Comparison of ENCODE assay signal across 16 cellular contexts in genomic region chr15:98581715-98582114, GRCh38.
DNase-seq lines count a peak whose midpoint lies in the region; ATAC-seq, FAIRE-seq and TF ChIP-seq lines count a peak whose summit lies in the region.
"Had no signal": no experiment of that assay in that cellular context is flagged by ENCODE, and none has a peak within 500 bp of the region (broad histone marks: within the 10 kb centered on the region; RNA-seq: fewer than 3 reads in every experiment).

No MANE protein-coding gene starts in this region.

- no peaks in the 10 kb centered on the region for H3K4me1 ChIP-seq in Loucy (ENCODE audit: insufficient read depth, low read length, poor library complexity, severe bottlenecking)
- H3K4me1 ChIP-seq in neural progenitor cell: peaks cover 5% of the 10 kb centered on the region

- peak; percentile 96 for FAIRE-seq in G401.6 (lab: Jason Lieb, UNC)

- H3K9me3 Mint-ChIP-seq in neural progenitor cell: no peaks in the 10 kb centered on the region

- no peak for ATAC-seq in HG03378 (IDR thresholded peaks at IDR 0.05; ENCODE audit: unreplicated experiment)
- ATAC-seq in HG03469 (IDR thresholded peaks at IDR 0.05; ENCODE audit: unreplicated experiment): no peak
- ATAC-seq: left ventricle myocardium superior had no signal

- DNase-seq in cerebellar cortex (ENCODE audit: low spot score) (peak; percentile 23), neural progenitor cell (ENCODE audit: low spot score) (no peak), NOMO-1 treated with DMSO at 0.1 percent for 48 hours (lab: John Stamatoyannopoulos, UW; ENCODE audit: unreplicated experiment) (no peak), SKM-1 (lab: John Stamatoyannopoulos, UW; ENCODE audit: unreplicated experiment) (no peak)
- DNase-seq: activated CD4-positive, alpha-beta T cell treated with anti-CD3 and anti-CD28 coated beads, Interleukin-2, amount 10 ng/mL, durations not matched to agents 7 days and 5 days; dermis blood vessel endothelial cell; GDM1; hypothalamus; left ventricle myocardium superior; NCI-H345; T-helper 9 cell had no signal

- H3K27me3 ChIP-seq in Loucy (ENCODE audit: insufficient read depth, low read length, poor library complexity, severe bottlenecking) (peaks cover 24% of the 10 kb centered on the region), neural progenitor cell (no peaks in the 10 kb centered on the region)

- H3K79me2 ChIP-seq in Loucy (ENCODE audit: insufficient read depth, low read length) (no peaks in the 10 kb centered on the region), neural progenitor cell (ENCODE audit: low read depth) (no peaks in the 10 kb centered on the region)

- H3K4me2 ChIP-seq in Loucy (ENCODE audit: low read depth, low read length, poor library complexity, severe bottlenecking) (no peak overlapping the region), neural progenitor cell (no peak overlapping the region)

- H2AFZ ChIP-seq in Loucy (ENCODE audit: low read length) (no peak overlapping the region), neural progenitor cell (replicated peaks) (no peak overlapping the region)

- H4K20me1 ChIP-seq in Loucy (ENCODE audit: insufficient read depth, low read length, poor library complexity, severe bottlenecking) (no peaks in the 10 kb centered on the region), neural progenitor cell (ENCODE audit: low read depth) (no peaks in the 10 kb centered on the region)

- no peak overlapping the region for H3K27ac ChIP-seq in neural progenitor cell
- H3K27ac ChIP-seq: skin epidermis had no signal

- no peak overlapping the region for H3K4me3 Mint-ChIP-seq in neural progenitor cell
- H3K4me3 Mint-ChIP-seq: activated CD4-positive, alpha-beta T cell treated with anti-CD3 and anti-CD28 coated beads, Interleukin-2, amount 10 ng/mL, durations not matched to agents 7 days and 5 days had no signal

- no peak overlapping the region for H3K27ac Mint-ChIP-seq in neural progenitor cell
- H3K27ac Mint-ChIP-seq: activated CD4-positive, alpha-beta T cell treated with anti-CD3 and anti-CD28 coated beads, Interleukin-2, amount 10 ng/mL, durations not matched to agents 7 days and 5 days had no signal

- H3F3A ChIP-seq in Loucy (ENCODE audit: low read depth) (no peaks in the 10 kb centered on the region), neural progenitor cell (ENCODE audit: low read depth) (no peaks in the 10 kb centered on the region)

- H3K9me2 ChIP-seq in Loucy (replicated peaks; ENCODE audit: low read depth, low read length): no peaks in the 10 kb centered on the region

- no peaks in the 10 kb centered on the region for H3K9me3 ChIP-seq in Loucy (ENCODE audit: insufficient read depth, low read depth, low read length)
- no peaks in the 10 kb centered on the region for H3K9me3 ChIP-seq in neural progenitor cell (ENCODE audit: low read depth)

- no peaks in the 10 kb centered on the region for H3K36me3 ChIP-seq in Loucy (ENCODE audit: insufficient read depth, low read length)
- no peaks in the 10 kb centered on the region for H3K36me3 ChIP-seq in neural progenitor cell

- H3K9ac ChIP-seq in Loucy (ENCODE audit: low read depth, low read length, poor library complexity, severe bottlenecking): no peak overlapping the region
- H3K9ac ChIP-seq in neural progenitor cell: no peak overlapping the region

- H3K36me3 Mint-ChIP-seq in neural progenitor cell: no peaks in the 10 kb centered on the region

- peaks cover 7% of the 10 kb centered on the region for H3K4me1 Mint-ChIP-seq in neural progenitor cell

- peak; percentile 54 for TF ChIP-seq CTCF in Loucy (conservative IDR thresholded peaks at IDR 0.05; ENCODE audit: low read length)
- peak; percentile 47 for TF ChIP-seq CTCF in neural progenitor cell (IDR thresholded peaks at IDR 0.05)

- H3K27me3 Mint-ChIP-seq in neural progenitor cell (ENCODE audit: insufficient read depth, low read depth): peaks cover 5% of the 10 kb centered on the region

- H3K4me3 ChIP-seq in Loucy (ENCODE audit: low read length, poor library complexity, severe bottlenecking): no peak overlapping the region
- H3K4me3 ChIP-seq in neural progenitor cell: no peak overlapping the region
- H3K4me3 ChIP-seq: skin epidermis had no signal
